10 cellular contexts compared by ENCODE assay signal in genomic region chr4:107896158-107896645, GRCh38. TPM values are rescaled to one million over a fixed set of nuclear protein-coding genes. Genes with fewer than 3 reads are reported as not detected.
DNase-seq lines count a peak whose midpoint lies in the region; ATAC-seq and TF ChIP-seq lines count a peak whose summit lies in the region.
"Had no signal": no experiment of that assay in that cellular context is flagged by ENCODE, and none has a peak within 500 bp of the region (broad histone marks: within the 10 kb centered on the region; RNA-seq: fewer than 3 reads in every experiment).

No MANE protein-coding gene starts in this region.

- H3K4me3 ChIP-seq in epithelial cell of proximal tubule (ENCODE audit: low read depth, low read length) (no peak overlapping the region), tibial nerve (no peak overlapping the region)

- H3K4me1 ChIP-seq in tibial nerve = peaks cover 0 to 21% (median 3%) of the 10 kb centered on the region in 4 donors

- H3K27me3 ChIP-seq in tibial nerve = no peaks in the 10 kb centered on the region

- no peak for TF ChIP-seq POLR2A in tibial nerve (IDR thresholded peaks at IDR 0.05)

- POLR2A ChIA-PET in HEK293T (lab: Yijun Ruan, JAX) = no interaction called here

- TF ChIP-seq CTCF in epithelial cell of proximal tubule (conservative IDR thresholded peaks at IDR 0.05; ENCODE audit: low read depth, low read length) (no peak), tibial nerve (IDR thresholded peaks at IDR 0.05) (no peak)

- TF ChIP-seq EP300 in tibial nerve (IDR thresholded peaks at IDR 0.05) = no peak

- CTCF ChIA-PET in HEK293T (lab: Yijun Ruan, JAX) = no interaction called here

- WGBS in tibial nerve, 2 donors = 73 to 77% methylated on average over 2 of the region's 2 CpGs

- no peaks in the 10 kb centered on the region for H3K9me3 ChIP-seq in tibial nerve

- ATAC-seq in GM21619 (IDR thresholded peaks at IDR 0.05; ENCODE audit: unreplicated experiment) (peak; percentile 52), HG03139 (IDR thresholded peaks at IDR 0.05; ENCODE audit: unreplicated experiment) (no peak)

- peak overlapping the region in 2 of 4 donors; percentile 55 to 81 for H3K27ac ChIP-seq in tibial nerve

- peaks cover 0 to 10% (median 0%) of the 10 kb centered on the region in 3 donors for H3K36me3 ChIP-seq in tibial nerve

- DNase-seq in M059J (ENCODE audit: low read depth) (peak; percentile 96), epithelial cell of proximal tubule (ENCODE audit: low read depth) (peak; percentile 98), renal cortical epithelial cell (ENCODE audit: low read depth) (peak; percentile 100), tibial nerve (ENCODE audit: low spot score in 2 of 2) (no peak), NCI-H1694 (lab: John Stamatoyannopoulos, UW) (no peak), HEK293T (ENCODE audit: extremely low spot score) (no peak)
- DNase-seq: activated B cell treated with CpG ODN at 0.5 μM for 24 hours, islet precursor cell had no signal

TF ChIP-seq in HEK293T, 16 proteins besides CTCF, POLR2A, EP300 and RAD21:
- TF ChIP-seq ARNT (IDR thresholded peaks at IDR 0.05) (no peak), ZNF384 (IDR thresholded peaks at IDR 0.05) (no peak), TARDBP (IDR thresholded peaks at IDR 0.05) (no peak), L3MBTL2 (conservative IDR thresholded peaks at IDR 0.05) (no peak), NFRKB (IDR thresholded peaks at IDR 0.05) (no peak), SP1 (IDR thresholded peaks at IDR 0.05) (no peak), HDGF (IDR thresholded peaks at IDR 0.05; ENCODE audit: borderline replicate concordance) (no peak), BHLHE40 (IDR thresholded peaks at IDR 0.05; ENCODE audit: borderline replicate concordance) (no peak), SUZ12 (IDR thresholded peaks at IDR 0.05) (no peak), FOXM1 (IDR thresholded peaks at IDR 0.05; ENCODE audit: borderline replicate concordance) (no peak), FOXK2 (IDR thresholded peaks at IDR 0.05) (no peak)

RNA-seq across cellular contexts. Expression of gene CYP2U1, which starts 35.1 kb away (rescaled TPM):
- total RNA-seq in M059J (2014; rRNA removed; shearing (Covaris generic)) = 8.0 and 8.3 TPM in 2 replicates
- 5.0 and 5.5 TPM in 2 replicates for total RNA-seq in epithelial cell of proximal tubule
- total RNA-seq in renal cortical epithelial cell = 11.8 and 12.2 TPM in 2 replicates
- total RNA-seq in tibial nerve = 10 to 100 TPM; 24.0 to 50.3 (median 32.9) TPM

Comparison
In these comparisons a context has a peak if more than half of its experiments do, and no peak if none do; other contexts are left out.
1. DNase-seq: peak in M059J (single experiment), epithelial cell of proximal tubule (single experiment) and renal cortical epithelial cell (single experiment); none in tibial nerve (0 of 2), NCI-H1694 (single experiment) and HEK293T (single experiment).